Comparison of ENCODE assay signal across 11 cellular contexts in the genomic region with DNA sequence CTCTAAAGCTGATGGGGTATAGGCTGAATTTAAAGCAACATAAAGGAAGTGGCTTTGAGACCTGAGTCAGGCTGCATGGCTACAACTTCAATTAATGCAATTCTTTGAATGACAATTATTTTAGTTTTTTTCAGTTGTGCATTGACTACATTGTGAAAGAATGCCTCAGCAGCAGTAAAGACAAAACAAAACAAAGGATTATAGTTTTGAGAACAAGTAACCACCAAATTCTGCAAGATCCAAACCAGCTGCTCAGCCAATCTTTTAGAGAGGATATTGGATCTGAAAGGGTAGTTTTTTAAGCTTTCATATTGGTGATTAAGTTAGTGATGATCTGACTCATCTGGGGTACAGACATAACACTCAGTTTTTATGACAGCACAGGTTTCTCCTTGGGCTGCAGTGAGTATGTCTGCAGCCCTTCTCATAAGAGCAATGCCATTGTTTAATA.
DNase-seq lines count a peak whose midpoint lies in the region; ATAC-seq lines count a peak whose summit lies in the region.
"Had no signal": no experiment of that assay in that cellular context is flagged by ENCODE, and none has a peak within 500 bp of the region (broad histone marks: within the 10 kb centered on the region; RNA-seq: fewer than 3 reads in every experiment).

No MANE protein-coding gene starts in this region.

- in situ Hi-C loops in ACHN (cut with HindIII; ENCODE audit: low pct_ligation_motif_present, low pct_unique_long_range_greater_than_20kb, low sequenced_read_pairs): no loop called here

- peak; percentile 74 for DNase-seq in iris pigment epithelial cell (ENCODE audit: low read depth)
- no peak for DNase-seq in DMS153 (lab: John Stamatoyannopoulos, UW)
- no peak for DNase-seq in activated CD4-positive, alpha-beta T cell treated with anti-CD3 and anti-CD28 coated beads, Interleukin-2, amount 50 U/mL, for 4 hours
- DNase-seq in HPDE6-E6E7 (ENCODE audit: extremely low spot score): no peak
- DNase-seq in ACHN: no peak
- DNase-seq: lower lobe of right lung, NCI-H2227 treated with DMSO at 0.1 percent for 48 hours, Right ventricle myocardium superior had no signal

- ATAC-seq in GM18511 (IDR thresholded peaks at IDR 0.05; ENCODE audit: unreplicated experiment) (peak; percentile 91), GM21360 (IDR thresholded peaks at IDR 0.05; ENCODE audit: unreplicated experiment) (peak; percentile 60), HG03432 (IDR thresholded peaks at IDR 0.05; ENCODE audit: unreplicated experiment) (peak; percentile 90)
- ATAC-seq: lower lobe of right lung had no signal
